In the genomic region with DNA sequence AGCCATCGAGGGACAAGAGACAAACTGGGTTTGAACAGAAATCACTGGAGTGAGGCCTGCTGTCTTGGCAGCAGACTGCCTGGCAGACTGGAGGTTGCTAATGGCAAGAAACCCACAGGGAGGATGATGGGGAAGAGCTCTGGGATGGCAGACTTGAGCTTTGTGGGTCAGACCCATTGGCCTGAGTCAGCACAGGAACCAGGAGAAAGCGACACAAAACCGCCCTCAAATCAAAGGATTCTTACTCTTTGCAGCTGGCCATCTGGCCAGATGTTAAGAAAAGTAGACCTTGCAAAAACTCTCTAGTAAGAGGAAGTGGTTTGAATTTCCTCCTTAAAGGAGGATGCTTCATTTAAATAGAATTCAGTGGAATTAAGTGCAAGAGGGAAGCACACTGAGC, we compare ENCODE assay signal across 17 cellular contexts.
A peak's percentile ranks its signal among the peaks of the same experiment; 100 is the strongest.
DNase-seq lines count a peak whose midpoint lies in the region; ATAC-seq and TF ChIP-seq lines count a peak whose summit lies in the region.
"Had no signal": no experiment of that assay in that cellular context is flagged by ENCODE, and none has a peak within 500 bp of the region (broad histone marks: within the 10 kb centered on the region; RNA-seq: fewer than 3 reads in every experiment).

No MANE protein-coding gene starts in this region.

- H3K56ac ChIP-seq in IMR-90 (ENCODE audit: extremely low read depth, insufficient read depth, low read length), result no peak overlapping the region

- H3K9ac ChIP-seq in DND-41 (ENCODE audit: low read depth, low read length) (no peak overlapping the region), IMR-90 (ENCODE audit: low read depth, low read length) (no peak overlapping the region)

- H2AK5ac ChIP-seq in IMR-90 (ENCODE audit: low read depth, low read length), result no peak overlapping the region

- no peak for TF ChIP-seq RAD21 in IMR-90 (IDR thresholded peaks at IDR 0.05; ENCODE audit: low read length)

- 60% methylated on average over 1 of the region's 3 CpGs; no CpG with 5 or more reads in 1 of the 2 experiments for whole genome bisulfite sequencing in IMR-90 (ENCODE audit: extremely low coverage in 2 of 2, insufficient read length in 1 of 2), 2 experiments
- WGBS in hepatocyte (ENCODE audit: low lambda C conversion rate, missing lambda C conversion rate), result 92% methylated on average over 3 of the region's 3 CpGs

- H2BK120ac ChIP-seq in IMR-90 (ENCODE audit: low read depth, low read length), result no peak overlapping the region

- H3K4me3 ChIP-seq in DND-41 (ENCODE audit: low read depth in 1 of 2, low read length in 2 of 2) (no peak overlapping the region), IMR-90 (ENCODE audit: insufficient read depth, low read depth, low read length) (no peak overlapping the region), hepatocyte (no peak overlapping the region)
- H3K4me3 ChIP-seq: tibial artery had no signal

- H3K4me1 ChIP-seq in DND-41 (ENCODE audit: insufficient read depth, low read length) (peaks cover 9% of the 10 kb centered on the region), IMR-90 (ENCODE audit: control insufficient read depth, insufficient read depth, low read length) (peaks cover 6% of the 10 kb centered on the region; the same call in 1 of the 2 replicates), hepatocyte (ENCODE audit: insufficient read depth) (peaks cover 35% of the 10 kb centered on the region)

- peak; percentile 67 for ATAC-seq in DND-41 (ENCODE audit: insufficient read depth, low read depth)
- ATAC-seq in IMR-90 (ENCODE audit: low read depth), result no peak
- no peak for ATAC-seq in GM21515 (IDR thresholded peaks at IDR 0.05; ENCODE audit: unreplicated experiment)
- ATAC-seq: WTC11 had no signal

- H3K27ac ChIP-seq in DND-41 (ENCODE audit: low read length), result no peak overlapping the region
- H3K27ac ChIP-seq in IMR-90 (ENCODE audit: insufficient read depth, low read length), result no peak overlapping the region
- peak overlapping the region; percentile 28 for H3K27ac ChIP-seq in hepatocyte
- H3K27ac ChIP-seq: tibial artery had no signal

- H3K18ac ChIP-seq in IMR-90 (ENCODE audit: low read depth, low read length), result no peak overlapping the region

- no peak overlapping the region for H3K23ac ChIP-seq in IMR-90 (ENCODE audit: low read depth, low read length)

- H4K91ac ChIP-seq in IMR-90 (ENCODE audit: insufficient read depth, low read depth, low read length), result no peak overlapping the region

- H3K36me3 ChIP-seq in DND-41 (ENCODE audit: insufficient read depth, low read length) (no peaks in the 10 kb centered on the region), IMR-90 (ENCODE audit: control insufficient read depth, insufficient read depth, low read length) (no peaks in the 10 kb centered on the region), hepatocyte (replicated peaks; ENCODE audit: insufficient read depth, low read depth) (no peaks in the 10 kb centered on the region)
- H3K36me3 ChIP-seq: tibial artery had no signal

- H2BK20ac ChIP-seq in IMR-90 (ENCODE audit: low read depth, low read length), result no peak overlapping the region

- DNase-seq in DND-41 (peak; percentile 22), IMR-90 (peak; percentile 20), RPMI8226 (peak; percentile 91), hepatocyte (ENCODE audit: low spot score) (no peak), iPS-NIHi7 (ENCODE audit: extremely low spot score) (no peak), NCI-H1417 (lab: John Stamatoyannopoulos, UW) (no peak)
- DNase-seq: activated naive CD4-positive, alpha-beta T cell; CD4-positive, alpha-beta memory T cell; erythroblast; kidney; NCI-H1048; NCI-H2171; nucleus accumbens; stimulated activated CD4-positive, alpha-beta T cell treated with anti-CD3 and anti-CD28 coated beads, Interleukin-4, amount 100 ng/mL, for 24 hours; tibial artery had no signal

- H2AK9ac ChIP-seq in IMR-90 (replicated peaks; ENCODE audit: low read depth, low read length, poor library complexity), result no peak overlapping the region

- no peaks in the 10 kb centered on the region for H3K9me3 ChIP-seq in DND-41 (ENCODE audit: insufficient read depth, low read length, severe bottlenecking)
- H3K9me3 ChIP-seq in IMR-90 (ENCODE audit: control insufficient read depth, insufficient read depth, low read length), result no peaks in the 10 kb centered on the region
- no peaks in the 10 kb centered on the region for H3K9me3 ChIP-seq in hepatocyte (ENCODE audit: low read depth)
- H3K9me3 ChIP-seq: tibial artery had no signal

- H3K9me1 ChIP-seq in IMR-90 (ENCODE audit: insufficient read depth, low read length), result no peaks in the 10 kb centered on the region

- H3K79me2 ChIP-seq in DND-41 (ENCODE audit: insufficient read depth, low read length) (no peaks in the 10 kb centered on the region), hepatocyte (no peaks in the 10 kb centered on the region)

- dilution Hi-C loops in IMR-90 (cut with HindIII; ENCODE audit: low sequenced_read_pairs, unreplicated experiment), result no loop called here

- CTCF ChIA-PET in IMR-90 (lab: Yijun Ruan, JAX), result no interaction called here

- H2AFZ ChIP-seq in DND-41 (ENCODE audit: low read depth, low read length) (no peak overlapping the region), IMR-90 (replicated peaks; ENCODE audit: low read length, poor library complexity) (no peak overlapping the region), hepatocyte (no peak overlapping the region)

- H3K79me1 ChIP-seq in IMR-90 (ENCODE audit: low read depth in 1 of 2, low read length in 2 of 2), result no peaks in the 10 kb centered on the region

- H3K14ac ChIP-seq in IMR-90 (replicated peaks; ENCODE audit: low read depth, low read length), result no peak overlapping the region

- H4K5ac ChIP-seq in IMR-90 (ENCODE audit: low read depth, low read length), result no peak overlapping the region

- no peak for TF ChIP-seq POLR2A in IMR-90 (IDR thresholded peaks at IDR 0.05; ENCODE audit: low read depth, low read length)

- H3K9me2 ChIP-seq in hepatocyte (replicated peaks; ENCODE audit: insufficient read depth), result no peaks in the 10 kb centered on the region

- H3K4ac ChIP-seq in IMR-90 (ENCODE audit: low read depth, low read length), result no peak overlapping the region

- intact Hi-C loops in IMR-90 (cut with micrococcal nuclease), result no loop called here

- H2BK15ac ChIP-seq in IMR-90 (ENCODE audit: low read depth, low read length), result no peak overlapping the region

- TF ChIP-seq CTCF in DND-41 (IDR thresholded peaks at IDR 0.05; ENCODE audit: borderline replicate concordance, extremely low read depth, low read length, poor library complexity, severe bottlenecking) (no peak), IMR-90 (conservative IDR thresholded peaks at IDR 0.05; ENCODE audit: low read depth, low read length) (no peak), hepatocyte (IDR thresholded peaks at IDR 0.05; ENCODE audit: poor library complexity) (no peak)

- H4K8ac ChIP-seq in IMR-90 (ENCODE audit: low read depth in 2 of 2, low read length in 2 of 2), result no peak overlapping the region

- in situ Hi-C loops in IMR-90 (cut with MboI; ENCODE audit: low sequenced_read_pairs), result no loop called here

- H3K27me3 ChIP-seq in DND-41 (ENCODE audit: insufficient read depth, low read length, poor library complexity), result no peaks in the 10 kb centered on the region
- H3K27me3 ChIP-seq in IMR-90 (ENCODE audit: control insufficient read depth, insufficient read depth, low read length), result no peaks in the 10 kb centered on the region; the same call in 1 of the 2 replicates
- no peaks in the 10 kb centered on the region for H3K27me3 ChIP-seq in hepatocyte
- H3K27me3 ChIP-seq: tibial artery had no signal

- H2BK5ac ChIP-seq in IMR-90 (ENCODE audit: low read depth, low read length, poor library complexity, severe bottlenecking), result no peak overlapping the region

- no TSS peak for BruUV-seq in IMR-90 (replicated peaks; lab: Mats Ljungman, UMichigan)

- H4K20me1 ChIP-seq in DND-41 (ENCODE audit: insufficient read depth, low read length), result no peaks in the 10 kb centered on the region
- no peaks in the 10 kb centered on the region for H4K20me1 ChIP-seq in IMR-90 (ENCODE audit: insufficient read depth, low read length)
- H4K20me1 ChIP-seq in hepatocyte (ENCODE audit: insufficient read depth, poor library complexity, severe bottlenecking), result no peaks in the 10 kb centered on the region

- H3K4me2 ChIP-seq in DND-41 (ENCODE audit: insufficient read depth, low read length) (no peak overlapping the region), IMR-90 (ENCODE audit: low read depth, low read length) (no peak overlapping the region), hepatocyte (no peak overlapping the region)

- POLR2A ChIA-PET in IMR-90 (lab: Charles Lee; ENCODE audit: unreplicated experiment), result no interaction called here

TF ChIP-seq in IMR-90, 13 proteins besides CTCF, POLR2A, EP300 and RAD21:
- TF ChIP-seq RFX5 (IDR thresholded peaks at IDR 0.05; ENCODE audit: low read depth, low read length) (no peak), MXI1 (IDR thresholded peaks at IDR 0.05; ENCODE audit: borderline replicate concordance, low read depth, low read length) (no peak), NFE2L2 (IDR thresholded peaks at IDR 0.05; ENCODE audit: low read depth, low read length) (no peak), SMC3 (IDR thresholded peaks at IDR 0.05; ENCODE audit: low read depth, low read length) (no peak), RCOR1 (IDR thresholded peaks at IDR 0.05; ENCODE audit: insufficient replicate concordance, low read length) (no peak)
- TF ChIP-seq, protein P1, sequence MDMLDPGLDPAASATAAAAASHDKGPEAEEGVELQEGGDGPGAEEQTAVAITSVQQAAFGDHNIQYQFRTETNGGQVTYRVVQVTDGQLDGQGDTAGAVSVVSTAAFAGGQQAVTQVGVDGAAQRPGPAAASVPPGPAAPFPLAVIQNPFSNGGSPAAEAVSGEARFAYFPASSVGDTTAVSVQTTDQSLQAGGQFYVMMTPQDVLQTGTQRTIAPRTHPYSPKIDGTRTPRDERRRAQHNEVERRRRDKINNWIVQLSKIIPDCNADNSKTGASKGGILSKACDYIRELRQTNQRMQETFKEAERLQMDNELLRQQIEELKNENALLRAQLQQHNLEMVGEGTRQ (IDR thresholded peaks at IDR 0.05; ENCODE audit: low read depth, low read length), result no peak

Comparison
In these comparisons a context has a peak if more than half of its experiments do, and no peak if none do; other contexts are left out.
1. DNase-seq: peak in DND-41 (single experiment), IMR-90 (single experiment) and RPMI8226 (single experiment); none in hepatocyte (single experiment), iPS-NIHi7 (single experiment) and NCI-H1417 (0 of 3).